Comparison of ENCODE assay signal across 2 cellular contexts in the genomic region with DNA sequence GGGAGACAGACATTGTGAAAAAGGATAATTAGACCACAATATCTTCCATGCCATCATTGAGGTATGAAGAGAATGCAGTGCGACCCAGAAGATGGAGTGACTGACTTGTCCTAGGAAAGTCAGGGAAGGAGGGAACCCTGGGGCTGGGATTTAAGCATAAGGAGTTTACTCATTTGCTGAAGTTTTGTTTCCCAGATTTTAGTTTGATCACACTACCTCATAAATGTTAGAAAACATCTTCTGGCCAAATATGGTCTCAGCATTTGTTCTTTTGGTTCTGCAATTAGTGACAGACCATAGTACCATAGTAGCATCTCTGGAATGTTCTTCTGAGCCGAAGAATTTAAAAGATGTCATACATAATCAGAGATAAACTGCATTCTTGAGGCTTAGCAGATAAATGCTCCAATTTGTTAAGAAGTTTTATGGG.
TF ChIP-seq lines count a peak whose summit lies in the region.

No MANE protein-coding gene starts in this region.

TF ChIP-seq in A549, 52 proteins besides CTCF, POLR2A, EP300 and RAD21:
- TF ChIP-seq, protein P1, sequence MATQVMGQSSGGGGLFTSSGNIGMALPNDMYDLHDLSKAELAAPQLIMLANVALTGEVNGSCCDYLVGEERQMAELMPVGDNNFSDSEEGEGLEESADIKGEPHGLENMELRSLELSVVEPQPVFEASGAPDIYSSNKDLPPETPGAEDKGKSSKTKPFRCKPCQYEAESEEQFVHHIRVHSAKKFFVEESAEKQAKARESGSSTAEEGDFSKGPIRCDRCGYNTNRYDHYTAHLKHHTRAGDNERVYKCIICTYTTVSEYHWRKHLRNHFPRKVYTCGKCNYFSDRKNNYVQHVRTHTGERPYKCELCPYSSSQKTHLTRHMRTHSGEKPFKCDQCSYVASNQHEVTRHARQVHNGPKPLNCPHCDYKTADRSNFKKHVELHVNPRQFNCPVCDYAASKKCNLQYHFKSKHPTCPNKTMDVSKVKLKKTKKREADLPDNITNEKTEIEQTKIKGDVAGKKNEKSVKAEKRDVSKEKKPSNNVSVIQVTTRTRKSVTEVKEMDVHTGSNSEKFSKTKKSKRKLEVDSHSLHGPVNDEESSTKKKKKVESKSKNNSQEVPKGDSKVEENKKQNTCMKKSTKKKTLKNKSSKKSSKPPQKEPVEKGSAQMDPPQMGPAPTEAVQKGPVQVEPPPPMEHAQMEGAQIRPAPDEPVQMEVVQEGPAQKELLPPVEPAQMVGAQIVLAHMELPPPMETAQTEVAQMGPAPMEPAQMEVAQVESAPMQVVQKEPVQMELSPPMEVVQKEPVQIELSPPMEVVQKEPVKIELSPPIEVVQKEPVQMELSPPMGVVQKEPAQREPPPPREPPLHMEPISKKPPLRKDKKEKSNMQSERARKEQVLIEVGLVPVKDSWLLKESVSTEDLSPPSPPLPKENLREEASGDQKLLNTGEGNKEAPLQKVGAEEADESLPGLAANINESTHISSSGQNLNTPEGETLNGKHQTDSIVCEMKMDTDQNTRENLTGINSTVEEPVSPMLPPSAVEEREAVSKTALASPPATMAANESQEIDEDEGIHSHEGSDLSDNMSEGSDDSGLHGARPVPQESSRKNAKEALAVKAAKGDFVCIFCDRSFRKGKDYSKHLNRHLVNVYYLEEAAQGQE (IDR thresholded peaks at IDR 0.05): no peak
- TF ChIP-seq HEYL (CRISPR knock-in tag; IDR thresholded peaks at IDR 0.05) (no peak), PHF8 (IDR thresholded peaks at IDR 0.05; ENCODE audit: borderline replicate concordance, low read depth) (no peak), FOXS1 (CRISPR knock-in tag; IDR thresholded peaks at IDR 0.05) (no peak), NR3C1 (IDR thresholded peaks at IDR 0.05) (no peak), KDM5A (IDR thresholded peaks at IDR 0.05) (no peak), CHD4 (IDR thresholded peaks at IDR 0.05; ENCODE audit: borderline replicate concordance) (no peak)
- TF ChIP-seq, protein P2, sequence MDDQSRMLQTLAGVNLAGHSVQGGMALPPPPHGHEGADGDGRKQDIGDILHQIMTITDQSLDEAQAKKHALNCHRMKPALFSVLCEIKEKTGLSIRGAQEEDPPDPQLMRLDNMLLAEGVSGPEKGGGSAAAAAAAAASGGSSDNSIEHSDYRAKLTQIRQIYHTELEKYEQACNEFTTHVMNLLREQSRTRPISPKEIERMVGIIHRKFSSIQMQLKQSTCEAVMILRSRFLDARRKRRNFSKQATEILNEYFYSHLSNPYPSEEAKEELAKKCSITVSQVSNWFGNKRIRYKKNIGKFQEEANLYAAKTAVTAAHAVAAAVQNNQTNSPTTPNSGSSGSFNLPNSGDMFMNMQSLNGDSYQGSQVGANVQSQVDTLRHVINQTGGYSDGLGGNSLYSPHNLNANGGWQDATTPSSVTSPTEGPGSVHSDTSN (IDR thresholded peaks at IDR 0.05): no peak
- TF ChIP-seq, protein P3, sequence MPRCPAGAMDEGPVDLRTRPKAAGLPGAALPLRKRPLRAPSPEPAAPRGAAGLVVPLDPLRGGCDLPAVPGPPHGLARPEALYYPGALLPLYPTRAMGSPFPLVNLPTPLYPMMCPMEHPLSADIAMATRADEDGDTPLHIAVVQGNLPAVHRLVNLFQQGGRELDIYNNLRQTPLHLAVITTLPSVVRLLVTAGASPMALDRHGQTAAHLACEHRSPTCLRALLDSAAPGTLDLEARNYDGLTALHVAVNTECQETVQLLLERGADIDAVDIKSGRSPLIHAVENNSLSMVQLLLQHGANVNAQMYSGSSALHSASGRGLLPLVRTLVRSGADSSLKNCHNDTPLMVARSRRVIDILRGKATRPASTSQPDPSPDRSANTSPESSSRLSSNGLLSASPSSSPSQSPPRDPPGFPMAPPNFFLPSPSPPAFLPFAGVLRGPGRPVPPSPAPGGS (IDR thresholded peaks at IDR 0.05): no peak
- TF ChIP-seq, protein P4, sequence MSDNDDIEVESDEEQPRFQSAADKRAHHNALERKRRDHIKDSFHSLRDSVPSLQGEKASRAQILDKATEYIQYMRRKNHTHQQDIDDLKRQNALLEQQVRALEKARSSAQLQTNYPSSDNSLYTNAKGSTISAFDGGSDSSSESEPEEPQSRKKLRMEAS (IDR thresholded peaks at IDR 0.05): no peak
TF ChIP-seq in A549: peak in this region for 0.

TF ChIP-seq in IMR-90, 13 proteins besides CTCF, POLR2A, EP300 and RAD21:
- TF ChIP-seq MXI1 (IDR thresholded peaks at IDR 0.05; ENCODE audit: borderline replicate concordance, low read depth, low read length) (no peak), MAZ (IDR thresholded peaks at IDR 0.05; ENCODE audit: borderline replicate concordance, low read depth, low read length) (no peak), CHD1 (IDR thresholded peaks at IDR 0.05; ENCODE audit: low read depth, low read length) (no peak), RCOR1 (IDR thresholded peaks at IDR 0.05; ENCODE audit: insufficient replicate concordance, low read length) (no peak), NFE2L2 (IDR thresholded peaks at IDR 0.05; ENCODE audit: low read depth, low read length) (no peak), MAFK (IDR thresholded peaks at IDR 0.05; ENCODE audit: low read depth, low read length) (no peak), RFX5 (IDR thresholded peaks at IDR 0.05; ENCODE audit: low read depth, low read length) (no peak), BHLHE40 (IDR thresholded peaks at IDR 0.05; ENCODE audit: low read depth, low read length) (no peak), SMC3 (IDR thresholded peaks at IDR 0.05; ENCODE audit: low read depth, low read length) (no peak), CEBPB (IDR thresholded peaks at IDR 0.05; ENCODE audit: low read depth, low read length) (no peak), FOS (IDR thresholded peaks at IDR 0.05; ENCODE audit: low read depth, low read length) (no peak)
- TF ChIP-seq, protein P5, sequence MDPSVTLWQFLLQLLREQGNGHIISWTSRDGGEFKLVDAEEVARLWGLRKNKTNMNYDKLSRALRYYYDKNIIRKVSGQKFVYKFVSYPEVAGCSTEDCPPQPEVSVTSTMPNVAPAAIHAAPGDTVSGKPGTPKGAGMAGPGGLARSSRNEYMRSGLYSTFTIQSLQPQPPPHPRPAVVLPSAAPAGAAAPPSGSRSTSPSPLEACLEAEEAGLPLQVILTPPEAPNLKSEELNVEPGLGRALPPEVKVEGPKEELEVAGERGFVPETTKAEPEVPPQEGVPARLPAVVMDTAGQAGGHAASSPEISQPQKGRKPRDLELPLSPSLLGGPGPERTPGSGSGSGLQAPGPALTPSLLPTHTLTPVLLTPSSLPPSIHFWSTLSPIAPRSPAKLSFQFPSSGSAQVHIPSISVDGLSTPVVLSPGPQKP (IDR thresholded peaks at IDR 0.05; ENCODE audit: borderline replicate concordance, low read depth, low read length): no peak
- TF ChIP-seq, protein P6, sequence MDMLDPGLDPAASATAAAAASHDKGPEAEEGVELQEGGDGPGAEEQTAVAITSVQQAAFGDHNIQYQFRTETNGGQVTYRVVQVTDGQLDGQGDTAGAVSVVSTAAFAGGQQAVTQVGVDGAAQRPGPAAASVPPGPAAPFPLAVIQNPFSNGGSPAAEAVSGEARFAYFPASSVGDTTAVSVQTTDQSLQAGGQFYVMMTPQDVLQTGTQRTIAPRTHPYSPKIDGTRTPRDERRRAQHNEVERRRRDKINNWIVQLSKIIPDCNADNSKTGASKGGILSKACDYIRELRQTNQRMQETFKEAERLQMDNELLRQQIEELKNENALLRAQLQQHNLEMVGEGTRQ (IDR thresholded peaks at IDR 0.05; ENCODE audit: low read depth, low read length): no peak
